In genomic region chr10:24721254-24722106, GRCh38 we compare ENCODE assay signal across 2 cellular contexts.
TF ChIP-seq lines count a peak whose summit lies in the region.

No MANE protein-coding gene starts in this region.

TF ChIP-seq in HEK293, 187 proteins besides CTCF, POLR2A, EP300 and RAD21 (continued from another document):
- TF ChIP-seq SCRT2 (tag by site-specific recombination; IDR thresholded peaks at IDR 0.05) (peak; percentile 9; the same call in 1 of the 2 replicates), BCL6B (tag by site-specific recombination; IDR thresholded peaks at IDR 0.05) (no peak), ZNF335 (tag by site-specific recombination; conservative IDR thresholded peaks at IDR 0.05) (peak; percentile 71), ZNF792 (tag by site-specific recombination; IDR thresholded peaks at IDR 0.05) (no peak), ZBTB8A (tag by site-specific recombination; IDR thresholded peaks at IDR 0.05) (peak; percentile 34)
- TF ChIP-seq, protein P1, sequence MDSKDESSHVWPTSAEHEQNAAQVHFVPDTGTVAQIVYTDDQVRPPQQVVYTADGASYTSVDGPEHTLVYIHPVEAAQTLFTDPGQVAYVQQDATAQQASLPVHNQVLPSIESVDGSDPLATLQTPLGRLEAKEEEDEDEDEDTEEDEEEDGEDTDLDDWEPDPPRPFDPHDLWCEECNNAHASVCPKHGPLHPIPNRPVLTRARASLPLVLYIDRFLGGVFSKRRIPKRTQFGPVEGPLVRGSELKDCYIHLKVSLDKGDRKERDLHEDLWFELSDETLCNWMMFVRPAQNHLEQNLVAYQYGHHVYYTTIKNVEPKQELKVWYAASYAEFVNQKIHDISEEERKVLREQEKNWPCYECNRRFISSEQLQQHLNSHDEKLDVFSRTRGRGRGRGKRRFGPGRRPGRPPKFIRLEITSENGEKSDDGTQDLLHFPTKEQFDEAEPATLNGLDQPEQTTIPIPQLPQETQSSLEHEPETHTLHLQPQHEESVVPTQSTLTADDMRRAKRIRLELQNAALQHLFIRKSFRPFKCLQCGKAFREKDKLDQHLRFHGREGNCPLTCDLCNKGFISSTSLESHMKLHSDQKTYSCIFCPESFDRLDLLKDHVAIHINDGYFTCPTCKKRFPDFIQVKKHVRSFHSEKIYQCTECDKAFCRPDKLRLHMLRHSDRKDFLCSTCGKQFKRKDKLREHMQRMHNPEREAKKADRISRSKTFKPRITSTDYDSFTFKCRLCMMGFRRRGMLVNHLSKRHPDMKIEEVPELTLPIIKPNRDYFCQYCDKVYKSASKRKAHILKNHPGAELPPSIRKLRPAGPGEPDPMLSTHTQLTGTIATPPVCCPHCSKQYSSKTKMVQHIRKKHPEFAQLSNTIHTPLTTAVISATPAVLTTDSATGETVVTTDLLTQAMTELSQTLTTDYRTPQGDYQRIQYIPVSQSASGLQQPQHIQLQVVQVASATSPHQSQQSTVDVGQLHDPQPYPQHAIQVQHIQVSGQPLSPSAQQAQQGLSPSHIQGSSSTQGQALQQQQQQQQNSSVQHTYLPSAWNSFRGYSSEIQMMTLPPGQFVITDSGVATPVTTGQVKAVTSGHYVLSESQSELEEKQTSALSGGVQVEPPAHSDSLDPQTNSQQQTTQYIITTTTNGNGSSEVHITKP (tag by site-specific recombination; IDR thresholded peaks at IDR 0.05), result peak; percentile 94

TF ChIP-seq in K562, 482 proteins besides CTCF, POLR2A, EP300 and RAD21 (continued from another document and continues in another):
- TF ChIP-seq ARID4B (CRISPR knock-in tag; IDR thresholded peaks at IDR 0.05), result 0 out of 2 replicates have a peak, but pooled peaks have one; percentile 26
- no peak for TF ChIP-seq MYNN (IDR thresholded peaks at IDR 0.05)
- TF ChIP-seq MYNN (CRISPR knock-in tag; IDR thresholded peaks at IDR 0.05), result no peak
- TF ChIP-seq NR1H2 (CRISPR knock-in tag; IDR thresholded peaks at IDR 0.05), result no peak
- TF ChIP-seq KLF13 (tag; IDR thresholded peaks at IDR 0.05; ENCODE audit: borderline replicate concordance, low read depth), result no peak
- TF ChIP-seq ZNF174 (CRISPR knock-in tag; IDR thresholded peaks at IDR 0.05), result no peak
- TF ChIP-seq, protein P2, sequence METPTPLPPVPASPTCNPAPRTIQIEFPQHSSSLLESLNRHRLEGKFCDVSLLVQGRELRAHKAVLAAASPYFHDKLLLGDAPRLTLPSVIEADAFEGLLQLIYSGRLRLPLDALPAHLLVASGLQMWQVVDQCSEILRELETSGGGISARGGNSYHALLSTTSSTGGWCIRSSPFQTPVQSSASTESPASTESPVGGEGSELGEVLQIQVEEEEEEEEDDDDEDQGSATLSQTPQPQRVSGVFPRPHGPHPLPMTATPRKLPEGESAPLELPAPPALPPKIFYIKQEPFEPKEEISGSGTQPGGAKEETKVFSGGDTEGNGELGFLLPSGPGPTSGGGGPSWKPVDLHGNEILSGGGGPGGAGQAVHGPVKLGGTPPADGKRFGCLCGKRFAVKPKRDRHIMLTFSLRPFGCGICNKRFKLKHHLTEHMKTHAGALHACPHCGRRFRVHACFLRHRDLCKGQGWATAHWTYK (CRISPR knock-in tag; IDR thresholded peaks at IDR 0.05), result no peak
- TF ChIP-seq TGIF2 (CRISPR knock-in tag; IDR thresholded peaks at IDR 0.05), result no peak
- TF ChIP-seq CCAR2 (IDR thresholded peaks at IDR 0.05; ENCODE audit: low read depth, low read length), result no peak
- TF ChIP-seq, protein P3, sequence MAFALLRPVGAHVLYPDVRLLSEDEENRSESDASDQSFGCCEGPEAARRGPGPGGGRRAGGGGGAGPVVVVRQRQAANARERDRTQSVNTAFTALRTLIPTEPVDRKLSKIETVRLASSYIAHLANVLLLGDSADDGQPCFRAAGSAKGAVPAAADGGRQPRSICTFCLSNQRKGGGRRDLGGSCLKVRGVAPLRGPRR (CRISPR knock-in tag; IDR thresholded peaks at IDR 0.05), result no peak
- TF ChIP-seq ZNF511 (CRISPR knock-in tag; IDR thresholded peaks at IDR 0.05), result 0 out of 2 replicates have a peak, but pooled peaks have one; percentile 49
- no peak for TF ChIP-seq AFF1 (IDR thresholded peaks at IDR 0.05; ENCODE audit: low read depth in 1 of 2, partially characterized antibody in 2 of 2)
- peak; percentile 51 for TF ChIP-seq CHD1 (IDR thresholded peaks at IDR 0.05; ENCODE audit: low read length)
- peak; percentile 61 for TF ChIP-seq RBFOX2 (IDR thresholded peaks at IDR 0.05; ENCODE audit: low read depth, low read length)
- peak; percentile 32; the same call in 1 of the 2 replicates for TF ChIP-seq L3MBTL2 (IDR thresholded peaks at IDR 0.05)
- TF ChIP-seq GTF2B (IDR thresholded peaks at IDR 0.05; ENCODE audit: extremely low read depth, insufficient read length), result no peak
- TF ChIP-seq FOXA3 (CRISPR knock-in tag; conservative IDR thresholded peaks at IDR 0.05 in 1 of 2, IDR thresholded peaks at IDR 0.05 in 1 of 2), result 0 out of 4 replicates have a peak, but pooled peaks of 1 of the 2 experiments have one; percentile 22
- TF ChIP-seq FOXJ2 (tag; IDR thresholded peaks at IDR 0.05), result 0 out of 2 replicates have a peak, but pooled peaks have one; percentile 19
- TF ChIP-seq MNT (conservative IDR thresholded peaks at IDR 0.05), result peak in 1 of 2 experiments; percentile 1; a peak in 1 of 4 replicates
- TF ChIP-seq NFRKB (IDR thresholded peaks at IDR 0.05; ENCODE audit: low read depth), result no peak
- TF ChIP-seq FIP1L1 (IDR thresholded peaks at IDR 0.05; ENCODE audit: low read depth, low read length, poor library complexity, severe bottlenecking), result no peak
- TF ChIP-seq, protein P1 (IDR thresholded peaks at IDR 0.05; ENCODE audit: partially characterized antibody), result peak; percentile 85
- no peak for TF ChIP-seq C11orf30 (IDR thresholded peaks at IDR 0.05; ENCODE audit: low read depth)
- TF ChIP-seq ZFPM2 (CRISPR knock-in tag; IDR thresholded peaks at IDR 0.05), result no peak
- TF ChIP-seq ZNF75A (CRISPR knock-in tag; IDR thresholded peaks at IDR 0.05), result no peak
- TF ChIP-seq ZNF311 (CRISPR knock-in tag; IDR thresholded peaks at IDR 0.05), result no peak
- TF ChIP-seq UBTF (IDR thresholded peaks at IDR 0.05; ENCODE audit: borderline replicate concordance in 1 of 2, low read depth in 2 of 2, low read length in 2 of 2), result peak in 1 of 2 experiments; percentile 61; a peak in 1 of 4 replicates
